Comparison of ENCODE assay signal across 1 cellular context in genomic region chr15:75809986-75810750, GRCh38.
TF ChIP-seq lines count a peak whose summit lies in the region.

No MANE protein-coding gene starts in this region.

TF ChIP-seq in HepG2, 621 proteins besides CTCF, POLR2A, EP300 and RAD21 (continued from another document and continues in another):
- TF ChIP-seq HNF1A (IDR thresholded peaks at IDR 0.05; ENCODE audit: low read depth): no peak
- TF ChIP-seq HNF1A (CRISPR knock-in tag; IDR thresholded peaks at IDR 0.05; ENCODE audit: borderline replicate concordance): no peak
- TF ChIP-seq SMYD3 (CRISPR knock-in tag; IDR thresholded peaks at IDR 0.05): no peak
- TF ChIP-seq ZXDC (CRISPR knock-in tag; IDR thresholded peaks at IDR 0.05): no peak
- no peak for TF ChIP-seq ZNF260 (CRISPR knock-in tag; IDR thresholded peaks at IDR 0.05; ENCODE audit: borderline replicate concordance, low read depth)
- no peak for TF ChIP-seq ARHGAP35 (CRISPR knock-in tag; IDR thresholded peaks at IDR 0.05; ENCODE audit: borderline replicate concordance)
- TF ChIP-seq ZNF788 (CRISPR knock-in tag; IDR thresholded peaks at IDR 0.05; ENCODE audit: borderline replicate concordance): peak; percentile 23; the same call in 1 of the 2 replicates
- TF ChIP-seq ZNF572 (CRISPR knock-in tag; IDR thresholded peaks at IDR 0.05): no peak
- TF ChIP-seq ZNF552 (CRISPR knock-in tag; IDR thresholded peaks at IDR 0.05; ENCODE audit: borderline replicate concordance): no peak
- no peak for TF ChIP-seq ATM (IDR thresholded peaks at IDR 0.05; ENCODE audit: borderline replicate concordance)
- no peak for TF ChIP-seq ZNF550 (CRISPR knock-in tag; IDR thresholded peaks at IDR 0.05; ENCODE audit: borderline replicate concordance)
- TF ChIP-seq MXD4 (CRISPR knock-in tag; IDR thresholded peaks at IDR 0.05): no peak
- TF ChIP-seq CBFB (CRISPR knock-in tag; IDR thresholded peaks at IDR 0.05): no peak
- no peak for TF ChIP-seq NFATC3 (CRISPR knock-in tag; IDR thresholded peaks at IDR 0.05)
- no peak for TF ChIP-seq GPBP1L1 (CRISPR knock-in tag; IDR thresholded peaks at IDR 0.05)
- no peak for TF ChIP-seq WIZ (CRISPR knock-in tag; IDR thresholded peaks at IDR 0.05)
- peak; percentile 44 for TF ChIP-seq TEAD3 (CRISPR knock-in tag; optimal IDR thresholded peaks at IDR 0.05; ENCODE audit: borderline replicate concordance)
- no peak for TF ChIP-seq KLF9 (CRISPR knock-in tag; IDR thresholded peaks at IDR 0.05; ENCODE audit: low read depth)
- TF ChIP-seq SP140L (CRISPR knock-in tag; IDR thresholded peaks at IDR 0.05; ENCODE audit: borderline replicate concordance): no peak
- TF ChIP-seq HNF4G (IDR thresholded peaks at IDR 0.05; ENCODE audit: borderline replicate concordance, low read depth, low read length): peak; percentile 80; the same call in 1 of the 2 replicates
- TF ChIP-seq HNF4G (CRISPR knock-in tag; IDR thresholded peaks at IDR 0.05; ENCODE audit: borderline replicate concordance, low read depth): no peak
- TF ChIP-seq SRSF1 (optimal IDR thresholded peaks at IDR 0.05; ENCODE audit: low read depth, low read length): no peak
- TF ChIP-seq ZFP82 (CRISPR knock-in tag; IDR thresholded peaks at IDR 0.05; ENCODE audit: borderline replicate concordance): no peak
- TF ChIP-seq ZNF12 (CRISPR knock-in tag; IDR thresholded peaks at IDR 0.05): no peak
- no peak for TF ChIP-seq POLR2G (IDR thresholded peaks at IDR 0.05; ENCODE audit: low read depth, low read length)
- no peak for TF ChIP-seq PBX3 (CRISPR knock-in tag; IDR thresholded peaks at IDR 0.05; ENCODE audit: borderline replicate concordance)
- TF ChIP-seq UBTF (CRISPR knock-in tag; IDR thresholded peaks at IDR 0.05): no peak
- TF ChIP-seq RNF2 (conservative IDR thresholded peaks at IDR 0.05; ENCODE audit: low read depth): no peak
- no peak for TF ChIP-seq ZSCAN5A (CRISPR knock-in tag; IDR thresholded peaks at IDR 0.05; ENCODE audit: borderline replicate concordance)
- no peak for TF ChIP-seq ZNF205 (CRISPR knock-in tag; IDR thresholded peaks at IDR 0.05)
- TF ChIP-seq NCOA2 (CRISPR knock-in tag; IDR thresholded peaks at IDR 0.05): no peak
- no peak for TF ChIP-seq ZNF709 (CRISPR knock-in tag; IDR thresholded peaks at IDR 0.05)
- no peak for TF ChIP-seq ELK4 (CRISPR knock-in tag; IDR thresholded peaks at IDR 0.05; ENCODE audit: borderline replicate concordance)
- no peak for TF ChIP-seq ZNF770 (CRISPR knock-in tag; IDR thresholded peaks at IDR 0.05)
- TF ChIP-seq SOX6 (IDR thresholded peaks at IDR 0.05): no peak
- TF ChIP-seq SOX6 (CRISPR knock-in tag; IDR thresholded peaks at IDR 0.05): 0 out of 2 replicates have a peak, but pooled peaks have one; percentile 18
- TF ChIP-seq ZKSCAN1 (IDR thresholded peaks at IDR 0.05; ENCODE audit: low read length): no peak
- TF ChIP-seq ATF7 (IDR thresholded peaks at IDR 0.05): no peak
- no peak for TF ChIP-seq ATF7 (CRISPR knock-in tag; IDR thresholded peaks at IDR 0.05)
- TF ChIP-seq PATZ1 (CRISPR knock-in tag; IDR thresholded peaks at IDR 0.05): 0 out of 2 replicates have a peak, but pooled peaks have one; percentile 18
- no peak for TF ChIP-seq BCL3 (CRISPR knock-in tag; IDR thresholded peaks at IDR 0.05)
- no peak for TF ChIP-seq RFX5 (IDR thresholded peaks at IDR 0.05; ENCODE audit: low read depth, low read length)
- no peak for TF ChIP-seq MEIS2 (CRISPR knock-in tag; IDR thresholded peaks at IDR 0.05)
- TF ChIP-seq ZFP90 (CRISPR knock-in tag; IDR thresholded peaks at IDR 0.05; ENCODE audit: borderline replicate concordance): no peak
- TF ChIP-seq SP4 (CRISPR knock-in tag; IDR thresholded peaks at IDR 0.05): no peak
- no peak for TF ChIP-seq TBX3 (IDR thresholded peaks at IDR 0.05; ENCODE audit: borderline replicate concordance)
